Comparison of ENCODE assay signal across 35 cellular contexts in the genomic region with DNA sequence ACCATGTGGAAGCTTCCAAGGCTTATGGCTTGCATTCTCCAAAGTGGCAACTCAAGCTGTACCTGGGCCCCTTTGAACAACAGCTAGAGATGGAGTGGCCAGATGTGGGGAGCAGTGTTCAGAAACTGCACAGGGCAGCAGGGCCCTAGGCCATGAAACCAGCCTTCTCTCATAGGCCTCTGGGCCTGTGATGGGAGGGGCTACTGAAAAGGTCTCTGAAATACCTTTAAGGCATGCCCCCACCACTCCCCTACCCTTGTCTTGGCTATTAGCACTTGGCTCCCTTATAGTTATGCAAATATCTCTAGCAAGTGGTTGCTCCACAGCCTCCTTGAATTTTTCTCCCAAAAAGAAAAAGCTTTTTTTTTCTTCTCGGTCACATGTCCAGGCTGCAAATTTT.
"Had no signal": no experiment of that assay in that cellular context is flagged by ENCODE, and none has a peak within 500 bp of the region (broad histone marks: within the 10 kb centered on the region; RNA-seq: fewer than 3 reads in every experiment).

No MANE protein-coding gene starts in this region.

- H3K27ac Mint-ChIP-seq: activated B cell treated with CpG ODN at 0.5 μM for 24 hours; activated CD4-positive, alpha-beta memory T cell treated with anti-CD3 and anti-CD28 coated beads for 36 hours; activated naive CD8-positive, alpha-beta T cell treated with anti-CD3 and anti-CD28 coated beads for 36 hours; activated T-helper 17 cell treated with anti-CD3 and anti-CD28 coated beads, Interleukin-2, amount 50 U/mL, for 72 hours; T-helper 1 cell treated with Interleukin-12 subunit alpha and Interleukin-12 subunit beta and Interleukin-4 antibody, amounts not matched to agents 30 μg/mL and 1 μg/mL, for 36 hours; T-helper 2 cell treated with Interferon-gamma antibody and Interleukin-4, amounts not matched to agents 5 μg/mL and 100 μg/mL, for 36 hours had no signal

- FAIRE-seq: TTC549 had no signal

- H3K27ac ChIP-seq: brain microvascular endothelial cell, Peyer's patch, SJSA1 had no signal

- H3K9me3 Mint-ChIP-seq: T-helper 1 cell treated with Interleukin-12 subunit alpha and Interleukin-12 subunit beta and Interleukin-4 antibody, amounts not matched to agents 30 μg/mL and 1 μg/mL, for 36 hours had no signal

- ATAC-seq: activated T-helper 17 cell treated with anti-CD3 and anti-CD28 coated beads, Interleukin-2, amount 50 U/mL, for 72 hours; PC-3 had no signal

- H3K27me3 ChIP-seq: brain microvascular endothelial cell, MG63, Peyer's patch, SJSA1 had no signal

- DNase-seq: activated B cell treated with CpG ODN at 0.5 μM for 24 hours; activated CD4-positive, alpha-beta memory T cell treated with anti-CD3 and anti-CD28 coated beads for 36 hours; activated CD4-positive, alpha-beta T cell treated with anti-CD3 and anti-CD28 coated beads for 4 hours; activated CD4-positive, alpha-beta T cell treated with anti-CD3 and anti-CD28 coated beads, Interleukin-2, amount 50 U/mL, for 1 hour; activated CD4-positive, CD25-positive, alpha-beta regulatory T cell treated with anti-CD3 and anti-CD28 coated beads, Interleukin-2, amount 50 U/mL, for 72 hours; activated CD8-positive, alpha-beta memory T cell treated with anti-CD3 and anti-CD28 coated beads, Interleukin-2, amount 50 U/mL, for 4 hours; activated effector memory CD4-positive, alpha-beta T cell treated with anti-CD3 and anti-CD28 coated beads, Interleukin-2, amount 50 U/mL, for 16 hours; activated naive CD4-positive, alpha-beta T cell; activated naive CD4-positive, alpha-beta T cell treated with anti-CD3 and anti-CD28 coated beads, Interleukin-2, amount 50 U/mL, for 16 hours; activated naive CD8-positive, alpha-beta T cell treated with anti-CD3 and anti-CD28 coated beads for 36 hours; activated T-cell treated with anti-CD3 and anti-CD28 coated beads for 4 hours; activated T-cell treated with anti-CD3 and anti-CD28 coated beads, Interleukin-2, amount 50 U/mL, for 48 hours; amniotic stem cell; aorta; brain microvascular endothelial cell; Kasumi-1; KG1; MG63; NCI-H1048; NCI-H1105 treated with DMSO at 0.1 percent for 48 hours; NCI-H1436 treated with DMSO at 0.1 percent for 48 hours; NCI-H1694 treated with DMSO at 0.1 percent for 48 hours; NCI-H2029; NCI-H345; NCI-H524 treated with DMSO at 0.1 percent for 48 hours; PC-3; Peyer's patch; RPMI8226; SHP77 treated with DMSO at 0.1 percent for 48 hours; SK-N-SH had no signal

- H3K4me1 Mint-ChIP-seq: activated B cell treated with CpG ODN at 0.5 μM for 24 hours; activated naive CD8-positive, alpha-beta T cell treated with anti-CD3 and anti-CD28 coated beads for 36 hours; activated T-helper 17 cell treated with anti-CD3 and anti-CD28 coated beads, Interleukin-2, amount 50 U/mL, for 72 hours had no signal

- H3K36me3 ChIP-seq: brain microvascular endothelial cell, MG63, Peyer's patch, SJSA1 had no signal

- H3K36me3 Mint-ChIP-seq: activated CD4-positive, alpha-beta memory T cell treated with anti-CD3 and anti-CD28 coated beads for 36 hours; activated naive CD8-positive, alpha-beta T cell treated with anti-CD3 and anti-CD28 coated beads for 36 hours had no signal

- H3K27me3 Mint-ChIP-seq: activated B cell treated with CpG ODN at 0.5 μM for 24 hours; activated CD4-positive, alpha-beta memory T cell treated with anti-CD3 and anti-CD28 coated beads for 36 hours; activated naive CD8-positive, alpha-beta T cell treated with anti-CD3 and anti-CD28 coated beads for 36 hours; activated T-helper 17 cell treated with anti-CD3 and anti-CD28 coated beads, Interleukin-2, amount 50 U/mL, for 72 hours had no signal

- H3K4me3 ChIP-seq: MG63, Peyer's patch, SJSA1 had no signal

- H3K9ac ChIP-seq: SK-N-SH had no signal

- H3K4me3 Mint-ChIP-seq: activated B cell treated with CpG ODN at 0.5 μM for 24 hours; activated CD4-positive, alpha-beta memory T cell treated with anti-CD3 and anti-CD28 coated beads for 36 hours; activated naive CD8-positive, alpha-beta T cell treated with anti-CD3 and anti-CD28 coated beads for 36 hours; activated T-helper 17 cell treated with anti-CD3 and anti-CD28 coated beads, Interleukin-2, amount 50 U/mL, for 72 hours; T-helper 1 cell treated with Interleukin-12 subunit alpha and Interleukin-12 subunit beta and Interleukin-4 antibody, amounts not matched to agents 30 μg/mL and 1 μg/mL, for 36 hours; T-helper 2 cell treated with Interferon-gamma antibody and Interleukin-4, amounts not matched to agents 5 μg/mL and 100 μg/mL, for 36 hours had no signal

- H3K9me2 ChIP-seq: SK-N-SH had no signal

- H3K4me1 ChIP-seq: SJSA1 had no signal

- H3K4me2 ChIP-seq: SK-N-SH had no signal

- H3K9me3 ChIP-seq: MG63, Peyer's patch, SK-N-SH had no signal
